ENCODE assay signal across 14 cellular contexts in genomic region chr20:2299301-2299700, GRCh38. TPM values are rescaled to one million over a fixed set of nuclear protein-coding genes. Genes with fewer than 3 reads are reported as not detected.
A peak's percentile ranks its signal among the peaks of the same experiment; 100 is the strongest.
DNase-seq lines count a peak whose midpoint lies in the region; ATAC-seq, FAIRE-seq and TF ChIP-seq lines count a peak whose summit lies in the region.
"Had no signal": no experiment of that assay in that cellular context is flagged by ENCODE, and none has a peak within 500 bp of the region (broad histone marks: within the 10 kb centered on the region; RNA-seq: fewer than 3 reads in every experiment).

No MANE protein-coding gene starts in this region.

- FAIRE-seq in urothelium cell line (lab: Jason Lieb, UNC), result no peak

- H3K36me3 ChIP-seq in heart left ventricle, result no peaks in the 10 kb centered on the region
- no peaks in the 10 kb centered on the region for H3K36me3 ChIP-seq in ovary

- DNase-seq in H4 (ENCODE audit: low spot score) (peak; percentile 44), SIG-M5 (lab: John Stamatoyannopoulos, UW) (peak; percentile 41), heart left ventricle (peak in 3 of 5 donors; percentile 29 to 71 (median 51)), sciatic nerve (ENCODE audit: low spot score) (no peak), ovary (no peak), activated T-cell treated with anti-CD3 and anti-CD28 coated beads for 4 hours (no peak), urothelium cell line (ENCODE audit: low spot score) (no peak), amygdala (lab: John Stamatoyannopoulos, UW) (no peak)
- DNase-seq: IMR-90, NCI-H2081 treated with DMSO at 0.1 percent for 48 hours had no signal

- TF ChIP-seq POLR2A in heart left ventricle (IDR thresholded peaks at IDR 0.05) (no peak), ovary (IDR thresholded peaks at IDR 0.05) (no peak)

- intact Hi-C loops in heart left ventricle (cut with DNase I) (no loop called here), sciatic nerve (cut with DNase I) (no loop called here), ovary (cut with DNase I) (no loop called here)

- no peak for TF ChIP-seq EP300 in ovary (IDR thresholded peaks at IDR 0.05)

- H3K9me3 ChIP-seq in heart left ventricle (no peaks in the 10 kb centered on the region), ovary (no peaks in the 10 kb centered on the region)

- peak in 3 of 4 donors; percentile 29 to 67 (median 43) for ATAC-seq in heart left ventricle
- ATAC-seq in sciatic nerve, result peak; percentile 68

- H3K27me3 ChIP-seq in heart left ventricle, result peaks cover 0 to 16% (median 0%) of the 10 kb centered on the region in 9 donors
- no peaks in the 10 kb centered on the region for H3K27me3 ChIP-seq in ovary

- no peak overlapping the region for H3K4me3 ChIP-seq in heart left ventricle
- H3K4me3 ChIP-seq in ovary, result no peak overlapping the region

- peaks cover 0 to 30% (median 0%) of the 10 kb centered on the region in 12 donors for H3K4me1 ChIP-seq in heart left ventricle
- H3K4me1 ChIP-seq in ovary (ENCODE audit: insufficient read depth), result no peaks in the 10 kb centered on the region

- 58 to 71% (median 66%) methylated on average over 9 of the region's 9 CpGs for WGBS in heart left ventricle, 4 donors
- 45 to 54% (median 51%) methylated on average over 9 of the region's 9 CpGs for WGBS in ovary, 3 donors

- TF ChIP-seq CTCF in heart left ventricle (IDR thresholded peaks at IDR 0.05) (no peak), ovary (IDR thresholded peaks at IDR 0.05) (no peak)

- H3K27ac ChIP-seq in heart left ventricle (peak overlapping the region in 1 of 12 donors; percentile 69), ovary (no peak overlapping the region)

RNA-seq across cellular contexts. Expression of gene TGM3, which starts 3.5 kb away (rescaled TPM):
- total RNA-seq in H4 (2014; rRNA removed; shearing (Covaris generic)), result not detected in 2 replicates
- total RNA-seq in heart left ventricle, result not detected
- under 1 TPM in 1 of 2 donors, not detected in 1; 0.04 TPM for polyA plus RNA-seq in heart left ventricle
- total RNA-seq in sciatic nerve, result not detected
- total RNA-seq in ovary, result under 1 TPM in 3 of 7 donors, not detected in 4; 0.10 to 0.46 (median 0.15) TPM
- under 1 TPM; 0.04 to 0.20 TPM for polyA plus RNA-seq in ovary
- total RNA-seq: activated CD8-positive, alpha-beta memory T cell treated with anti-CD3 and anti-CD28 coated beads for 36 hours; dermis microvascular lymphatic vessel endothelial cell; IMR-90; mesenteric fat pad; pulmonary artery endothelial cell had no signal
- polyA plus RNA-seq: IMR-90 had no signal

Comparison
In these comparisons a context has a peak if more than half of its experiments do, and no peak if none do; other contexts are left out.
1. DNase-seq: peak in H4 (single experiment), SIG-M5 (single experiment) and heart left ventricle (3 of 5); none in sciatic nerve (single experiment), ovary (0 of 5), activated T-cell treated with anti-CD3 and anti-CD28 coated beads for 4 hours (single experiment), urothelium cell line (single experiment) and amygdala (0 of 56).